ENCODE assay signal across 16 cellular contexts in genomic region chr21:45494851-45495680, GRCh38.
"Had no signal": no experiment of that assay in that cellular context is flagged by ENCODE, and none has a peak within 500 bp of the region (broad histone marks: within the 10 kb centered on the region; RNA-seq: fewer than 3 reads in every experiment).

No MANE protein-coding gene starts in this region.

- ATAC-seq: gastroesophageal sphincter; heart left ventricle; left colon; naive thymus-derived CD4-positive, alpha-beta T cell; stimulated activated naive CD8-positive, alpha-beta T cell treated with anti-CD3 and anti-CD28 coated beads, Interleukin-15, Interleukin-2, amounts not matched to agents 100 U/mL and 50 U/mL, for 24 hours; T-helper 17 cell; upper lobe of right lung had no signal

- DNase-seq: activated CD4-positive, alpha-beta T cell treated with anti-CD3 and anti-CD28 coated beads for 4 hours; activated CD4-positive, alpha-beta T cell treated with anti-CD3 and anti-CD28 coated beads, Interleukin-2, amount 50 U/mL, for 48 hours; activated CD4-positive, CD25-positive, alpha-beta regulatory T cell; activated CD8-positive, alpha-beta memory T cell treated with anti-CD3 and anti-CD28 coated beads, Interleukin-2, amount 50 U/mL, for 48 hours; activated naive CD4-positive, alpha-beta T cell treated with Interleukin-2 at 50 U/mL for 16 hours; activated naive CD8-positive, alpha-beta T cell treated with anti-CD3 and anti-CD28 coated beads for 36 hours; activated T-cell treated with anti-CD3 and anti-CD28 coated beads, Interleukin-2, amount 50 U/mL, for 48 hours; left colon; naive thymus-derived CD4-positive, alpha-beta T cell; stimulated activated CD4-positive, alpha-beta T cell treated with anti-CD3 and anti-CD28 coated beads, Interleukin-4, amount 100 ng/mL, for 1 hour; stimulated activated naive CD8-positive, alpha-beta T cell treated with anti-CD3 and anti-CD28 coated beads, Interleukin-15, Interleukin-2, amounts not matched to agents 100 U/mL and 50 U/mL, for 24 hours; SW 1271; T-helper 17 cell; upper lobe of right lung had no signal
